ENCODE assay signal across 11 cellular contexts in genomic region chrX:46967547-46967946, GRCh38.
A peak's percentile ranks its signal among the peaks of the same experiment; 100 is the strongest.
DNase-seq lines count a peak whose midpoint lies in the region; ATAC-seq and TF ChIP-seq lines count a peak whose summit lies in the region.
"Had no signal": no experiment of that assay in that cellular context is flagged by ENCODE, and none has a peak within 500 bp of the region (broad histone marks: within the 10 kb centered on the region; RNA-seq: fewer than 3 reads in every experiment).

No MANE protein-coding gene starts in this region.

- no peak for TF ChIP-seq CTCF in epithelial cell of esophagus (IDR thresholded peaks at IDR 0.05; ENCODE audit: insufficient read depth, low read depth, low read length, missing control alignments)

- peak; percentile 59 for ATAC-seq in GM18505 (IDR thresholded peaks at IDR 0.05; ENCODE audit: unreplicated experiment)
- peak; percentile 71 for ATAC-seq in GM19351 (IDR thresholded peaks at IDR 0.05; ENCODE audit: unreplicated experiment)
- peak; percentile 68 for ATAC-seq in HG03103 (IDR thresholded peaks at IDR 0.05; ENCODE audit: low read depth, unreplicated experiment)
- no peak for ATAC-seq in activated naive CD8-positive, alpha-beta T cell treated with anti-CD3 and anti-CD28 coated beads, Interleukin-2, amount 50 U/mL, for 24 hours

- H3K36me3 Mint-ChIP-seq in activated naive CD8-positive, alpha-beta T cell treated with anti-CD3 and anti-CD28 coated beads, Interleukin-2, amount 50 U/mL, for 24 hours (ENCODE audit: low read depth) = no peaks in the 10 kb centered on the region

- no peaks in the 10 kb centered on the region for H3K9me3 Mint-ChIP-seq in activated naive CD8-positive, alpha-beta T cell treated with anti-CD3 and anti-CD28 coated beads, Interleukin-2, amount 50 U/mL, for 24 hours

- DNase-seq in epithelial cell of esophagus (ENCODE audit: low read depth) (peak; percentile 25), DMS 273 treated with DMSO at 0.1 percent for 48 hours (lab: John Stamatoyannopoulos, UW) (no peak), superior temporal gyrus (ENCODE audit: extremely low spot score) (no peak)
- DNase-seq in activated naive CD8-positive, alpha-beta T cell treated with anti-CD3 and anti-CD28 coated beads, Interleukin-2, amount 50 U/mL, for 24 hours = no peak
- DNase-seq: activated CD8-positive, alpha-beta memory T cell treated with anti-CD3 and anti-CD28 coated beads, Interleukin-2, amount 50 U/mL, for 48 hours; foreskin melanocyte; IMR-90; midbrain had no signal

- no peak for TF ChIP-seq POLR2A in GM18505 (IDR thresholded peaks at IDR 0.05; ENCODE audit: borderline replicate concordance, extremely low read depth, insufficient read depth, insufficient read length)

- H3K4me3 ChIP-seq in epithelial cell of esophagus (ENCODE audit: low read length) = no peak overlapping the region

- peaks cover 4% of the 10 kb centered on the region for H3K27me3 Mint-ChIP-seq in activated naive CD8-positive, alpha-beta T cell treated with anti-CD3 and anti-CD28 coated beads, Interleukin-2, amount 50 U/mL, for 24 hours

- H3K4me3 Mint-ChIP-seq in activated naive CD8-positive, alpha-beta T cell treated with anti-CD3 and anti-CD28 coated beads, Interleukin-2, amount 50 U/mL, for 24 hours = no peak overlapping the region

- H3K4me1 Mint-ChIP-seq in activated naive CD8-positive, alpha-beta T cell treated with anti-CD3 and anti-CD28 coated beads, Interleukin-2, amount 50 U/mL, for 24 hours = peaks cover 13% of the 10 kb centered on the region

- H3K27ac Mint-ChIP-seq in activated naive CD8-positive, alpha-beta T cell treated with anti-CD3 and anti-CD28 coated beads, Interleukin-2, amount 50 U/mL, for 24 hours = no peak overlapping the region
